In genomic region chr13:40585911-40586471, GRCh38 we compare ENCODE assay signal across 14 cellular contexts.
DNase-seq lines count a peak whose midpoint lies in the region; ATAC-seq and TF ChIP-seq lines count a peak whose summit lies in the region.
"Had no signal": no experiment of that assay in that cellular context is flagged by ENCODE, and none has a peak within 500 bp of the region (broad histone marks: within the 10 kb centered on the region; RNA-seq: fewer than 3 reads in every experiment).

No MANE protein-coding gene starts in this region.

- DNase-seq in dermis blood vessel endothelial cell (peak; percentile 82), GDM1 (lab: John Stamatoyannopoulos, UW) (no peak)
- no peak for DNase-seq in naive thymus-derived CD4-positive, alpha-beta T cell
- DNase-seq: activated T-cell treated with anti-CD3 and anti-CD28 coated beads, Interleukin-2, amount 50 U/mL, for 4 hours; cerebellar nuclear complex; MM.1S; NCI-H2227 treated with DMSO at 0.1 percent for 48 hours; posterior cingulate gyrus; stimulated activated CD4-positive, alpha-beta T cell treated with anti-CD3 and anti-CD28 coated beads, Interleukin-4, amount 100 ng/mL, for 24 hours had no signal

- H3K36me3 ChIP-seq in DOHH2 (ENCODE audit: control insufficient read depth, low read length) (peaks cover 56% of the 10 kb centered on the region), HUES64 (ENCODE audit: insufficient read depth, low read length) (no peaks in the 10 kb centered on the region)
- H3K36me3 ChIP-seq in naive thymus-derived CD4-positive, alpha-beta T cell (ENCODE audit: control insufficient read depth in 2 of 3, insufficient read depth in 3 of 3, low read length in 3 of 3): no peaks in the 10 kb centered on the region

- 88% methylated on average over 1 of the region's 1 CpG for WGBS in HUES64

- H3K4me3 Mint-ChIP-seq in naive thymus-derived CD4-positive, alpha-beta T cell: peak overlapping the region in 6 of 10 donors; percentile 20 to 79 (median 66)
- H3K4me3 Mint-ChIP-seq: activated T-cell treated with anti-CD3 and anti-CD28 coated beads, Interleukin-2, amount 50 U/mL, for 4 hours had no signal

- H4K20me1 ChIP-seq in DOHH2 (ENCODE audit: control insufficient read depth, insufficient read depth, low read depth, low read length): no peaks in the 10 kb centered on the region

- H3K4me3 ChIP-seq in DOHH2 (ENCODE audit: low read length): peak overlapping the region; percentile 66
- H3K4me3 ChIP-seq in HUES64 (ENCODE audit: low read length): no peak overlapping the region
- H3K4me3 ChIP-seq in naive thymus-derived CD4-positive, alpha-beta T cell (ENCODE audit: low read length): no peak overlapping the region

- H3K27me3 ChIP-seq in DOHH2 (ENCODE audit: control insufficient read depth, low read length) (no peaks in the 10 kb centered on the region), HUES64 (ENCODE audit: insufficient read depth, low read length) (no peaks in the 10 kb centered on the region)
- H3K27me3 ChIP-seq in naive thymus-derived CD4-positive, alpha-beta T cell (ENCODE audit: control insufficient read depth in 2 of 2, insufficient read depth in 2 of 2, low read length in 2 of 2): no peaks in the 10 kb centered on the region

- H3F3A ChIP-seq in DOHH2 (ENCODE audit: control insufficient read depth, insufficient read depth): peaks cover 71% of the 10 kb centered on the region

- peaks cover 7 to 24% (median 18%) of the 10 kb centered on the region in 5 donors for H3K36me3 Mint-ChIP-seq in naive thymus-derived CD4-positive, alpha-beta T cell

- no peak overlapping the region for H3K9ac ChIP-seq in HUES64 (ENCODE audit: low read depth, low read length)

- no peak for ATAC-seq in naive thymus-derived CD4-positive, alpha-beta T cell
- ATAC-seq in GM18870 (IDR thresholded peaks at IDR 0.05; ENCODE audit: unreplicated experiment): no peak
- ATAC-seq in HG03457 (IDR thresholded peaks at IDR 0.05; ENCODE audit: unreplicated experiment): no peak
- ATAC-seq in HG02759 (IDR thresholded peaks at IDR 0.05; ENCODE audit: unreplicated experiment): no peak

- H3K4me1 Mint-ChIP-seq in naive thymus-derived CD4-positive, alpha-beta T cell: peaks cover 61 to 95% (median 91%) of the 10 kb centered on the region in 7 donors

- POLR2A ChIA-PET in naive thymus-derived CD4-positive, alpha-beta T cell (lab: Charles Lee): interaction anchor here (0.9 to 1.0 kb wide), 2 partner anchors 17 to 45 kb away, joined by 3 to 5 read pairs; no protein-coding TSS in a partner anchor

- peak overlapping the region; percentile 85 for H3K4me2 ChIP-seq in DOHH2 (ENCODE audit: low read length)

- no peaks in the 10 kb centered on the region for H3K27me3 Mint-ChIP-seq in naive thymus-derived CD4-positive, alpha-beta T cell

- peaks cover 6 to 20% (median 10%) of the 10 kb centered on the region in 11 donors for H3K9me3 Mint-ChIP-seq in naive thymus-derived CD4-positive, alpha-beta T cell

- no peaks in the 10 kb centered on the region for H3K9me2 ChIP-seq in DOHH2 (replicated peaks; ENCODE audit: control insufficient read depth, low read length)

- no peak for TF ChIP-seq CTCF in DOHH2 (IDR thresholded peaks at IDR 0.05; ENCODE audit: low read depth, low read length, poor library complexity, severe bottlenecking)

- intact Hi-C loops in naive thymus-derived CD4-positive, alpha-beta T cell (cut with micrococcal nuclease): loop anchor here in 1 of 2 donors (10.0 kb wide), 1 partner anchor 811 kb away; no protein-coding TSS in a partner anchor

- H3K27ac ChIP-seq in DOHH2 (ENCODE audit: low read depth, low read length) (peak overlapping the region; percentile 99), HUES64 (ENCODE audit: low read depth, low read length) (peak overlapping the region; percentile 34)
- peak overlapping the region; percentile 4 for H3K27ac ChIP-seq in naive thymus-derived CD4-positive, alpha-beta T cell (ENCODE audit: low read depth, low read length)

- H3K27ac Mint-ChIP-seq in naive thymus-derived CD4-positive, alpha-beta T cell: peak overlapping the region in 8 of 9 donors; percentile 33 to 93 (median 65)

- CTCF ChIA-PET in naive thymus-derived CD4-positive, alpha-beta T cell (lab: Charles Lee): interaction anchor here (0.6 kb wide), 1 partner anchor 828 kb away, joined by 3 read pairs; no protein-coding TSS in a partner anchor

- H3K9me3 ChIP-seq in DOHH2 (ENCODE audit: control insufficient read depth, insufficient read depth, low read length) (peaks cover 19% of the 10 kb centered on the region; the same call in 1 of the 2 replicates), HUES64 (ENCODE audit: insufficient read depth, low read depth, low read length) (0 out of 2 replicates have a peak, but pooled peaks cover 7% of the 10 kb centered on the region)
- no peaks in the 10 kb centered on the region for H3K9me3 ChIP-seq in naive thymus-derived CD4-positive, alpha-beta T cell (ENCODE audit: control insufficient read depth in 2 of 3, low read length in 3 of 3)

- H3K79me2 ChIP-seq in DOHH2 (ENCODE audit: control insufficient read depth, low read length): peaks cover 90% of the 10 kb centered on the region

- peaks cover 98% of the 10 kb centered on the region for H3K4me1 ChIP-seq in DOHH2 (ENCODE audit: control insufficient read depth, low read length)
- H3K4me1 ChIP-seq in HUES64 (ENCODE audit: insufficient read depth, low read length): peaks cover 51% of the 10 kb centered on the region
- peaks cover 47 to 57% of the 10 kb centered on the region in 2 donors for H3K4me1 ChIP-seq in naive thymus-derived CD4-positive, alpha-beta T cell (ENCODE audit: control insufficient read depth in 2 of 2, insufficient read depth in 2 of 2, low read length in 2 of 2)

Comparison
In these comparisons a context has a peak if more than half of its experiments do, and no peak if none do; other contexts are left out.
1. H3K27ac ChIP-seq: peak in every context shown above with its lines; median percentile 99 in DOHH2; 34 in HUES64; 4 in naive thymus-derived CD4-positive, alpha-beta T cell.